ENCODE assay signal across 20 cellular contexts in genomic region chr10:13489035-13489434, GRCh38. TPM values are rescaled to one million over a fixed set of nuclear protein-coding genes. Genes with fewer than 3 reads are reported as not detected.
"Had no signal": no experiment of that assay in that cellular context is flagged by ENCODE, and none has a peak within 500 bp of the region (broad histone marks: within the 10 kb centered on the region; RNA-seq: fewer than 3 reads in every experiment).

No MANE protein-coding gene starts in this region.

- DNase-seq: dermis blood vessel endothelial cell; dorsolateral prefrontal cortex; effector CD4-positive, alpha-beta T cell; effector memory CD4-positive, alpha-beta T cell; foreskin keratinocyte; heart left ventricle; hypothalamus; left cardiac atrium; left lung; left ventricle myocardium superior; lower lobe of right lung; mesenchymal stem cell; mucosa of descending colon; naive B cell; naive thymus-derived CD8-positive, alpha-beta T cell had no signal

- H3K9me3 ChIP-seq: esophagus muscularis mucosa, gastroesophageal sphincter, heart left ventricle, left lung, lower lobe of right lung, mucosa of descending colon had no signal

- H3K79me2 ChIP-seq: hepatocyte had no signal

- H3K4me3 Mint-ChIP-seq: mesothelial cell of epicardium; naive B cell; naive thymus-derived CD8-positive, alpha-beta T cell had no signal

- H3K9me3 Mint-ChIP-seq: mesothelial cell of epicardium; naive thymus-derived CD8-positive, alpha-beta T cell had no signal

- H2AFZ ChIP-seq: hepatocyte had no signal

- H3K27ac ChIP-seq: coronary artery, dorsolateral prefrontal cortex, esophagus muscularis mucosa, foreskin keratinocyte, gastroesophageal sphincter, heart left ventricle, hepatocyte, left lung, lower lobe of right lung had no signal

- H3K27ac Mint-ChIP-seq: mesothelial cell of epicardium; naive B cell; naive thymus-derived CD8-positive, alpha-beta T cell had no signal

- H3K36me3 Mint-ChIP-seq: naive B cell; naive thymus-derived CD8-positive, alpha-beta T cell had no signal

- ATAC-seq: foreskin keratinocyte; gastroesophageal sphincter; heart left ventricle; left cardiac atrium; left lung; left ventricle myocardium superior; lower lobe of right lung; mucosa of descending colon; naive thymus-derived CD8-positive, alpha-beta T cell had no signal

- H3K27me3 ChIP-seq: dorsolateral prefrontal cortex, esophagus muscularis mucosa, gastroesophageal sphincter, heart left ventricle, hepatocyte, left lung had no signal

- H3K4me1 Mint-ChIP-seq: mesothelial cell of epicardium had no signal

- H3K4me3 ChIP-seq: coronary artery, dorsolateral prefrontal cortex, esophagus muscularis mucosa, gastroesophageal sphincter, heart left ventricle, hepatocyte, left lung, lower lobe of right lung, mucosa of descending colon had no signal

- H3K4me1 ChIP-seq: esophagus muscularis mucosa, foreskin keratinocyte, gastroesophageal sphincter, heart left ventricle, left lung, lower lobe of right lung had no signal

- H3K4me2 ChIP-seq: hepatocyte had no signal

RNA-seq across cellular contexts. Expression of gene BEND7, which starts 39.8 kb away (rescaled TPM):
- total RNA-seq: naive thymus-derived CD8-positive, alpha-beta T cell had no signal
- polyA plus RNA-seq: naive thymus-derived CD8-positive, alpha-beta T cell had no signal
